In the genomic region with DNA sequence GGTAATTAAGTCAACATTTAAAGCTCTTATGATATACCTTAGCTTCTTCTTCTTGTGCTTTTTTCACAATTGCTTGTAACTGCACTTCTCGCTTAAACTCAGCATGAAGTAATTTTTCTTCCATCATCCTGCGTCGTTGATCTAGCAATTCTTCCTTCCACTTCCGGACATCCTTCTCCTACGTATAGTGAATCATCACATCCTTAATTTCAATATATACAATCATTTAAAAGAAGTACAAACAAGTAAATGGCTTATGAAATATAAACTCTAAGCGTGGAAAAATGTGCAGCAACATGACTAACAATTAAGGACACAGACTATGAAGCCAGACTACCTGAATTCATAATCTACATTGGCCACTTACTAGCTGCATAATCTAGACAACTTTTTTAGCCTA, we compare ENCODE assay signal across 18 cellular contexts.
DNase-seq lines count a peak whose midpoint lies in the region; ATAC-seq, FAIRE-seq and TF ChIP-seq lines count a peak whose summit lies in the region.
"Had no signal": no experiment of that assay in that cellular context is flagged by ENCODE, and none has a peak within 500 bp of the region (broad histone marks: within the 10 kb centered on the region; RNA-seq: fewer than 3 reads in every experiment).

No MANE protein-coding gene starts in this region.

- H3K4me2 ChIP-seq in A549: no peak overlapping the region
- H3K4me2 ChIP-seq in MM.1S (ENCODE audit: low read depth, low read length): peak overlapping the region; percentile 22; the same call in 1 of the 2 replicates
- H3K4me2 ChIP-seq: BLaER1 had no signal

- FAIRE-seq in A549 (lab: Jason Lieb, UNC): peak; percentile 73
- no peak for FAIRE-seq in bronchial epithelial cell (lab: Jason Lieb, UNC)
- FAIRE-seq: HTR-8/SVneo had no signal

- no peaks in the 10 kb centered on the region for H3K9me3 ChIP-seq in A549
- no peaks in the 10 kb centered on the region for H3K9me3 ChIP-seq in MM.1S (replicated peaks; ENCODE audit: insufficient read depth, low read length)
- H3K9me3 ChIP-seq: BLaER1, HAP-1 had no signal

- TF ChIP-seq RAD21 in A549 (conservative IDR thresholded peaks at IDR 0.05 in 1 of 2, IDR thresholded peaks at IDR 0.05 in 1 of 2): no peak

- TF ChIP-seq EP300 in A549 (IDR thresholded peaks at IDR 0.05): no peak

- H3F3A ChIP-seq in MM.1S (ENCODE audit: insufficient read depth, low read length): no peaks in the 10 kb centered on the region

- no peaks in the 10 kb centered on the region for H3K79me2 ChIP-seq in MM.1S (ENCODE audit: low read length)

- TF ChIP-seq POLR2A in A549 (IDR thresholded peaks at IDR 0.05; ENCODE audit: low read length): no peak

- no peak overlapping the region for H3K4me3 ChIP-seq in A549
- H3K4me3 ChIP-seq in MM.1S (ENCODE audit: low read length): no peak overlapping the region
- H3K4me3 ChIP-seq in bronchial epithelial cell (ENCODE audit: low read depth, low read length): no peak overlapping the region
- no peak overlapping the region for H3K4me3 ChIP-seq in epithelial cell of esophagus (ENCODE audit: low read length)
- H3K4me3 ChIP-seq: BLaER1, GM23248, HAP-1 had no signal

- H3K27me3 ChIP-seq in MM.1S (replicated peaks; ENCODE audit: insufficient read depth, low read length) (no peaks in the 10 kb centered on the region), bronchial epithelial cell (ENCODE audit: control insufficient read depth, insufficient read depth, low read length) (no peaks in the 10 kb centered on the region)
- H3K27me3 ChIP-seq: BLaER1 had no signal

- no peaks in the 10 kb centered on the region for H3K4me1 ChIP-seq in A549
- peaks cover 24% of the 10 kb centered on the region for H3K4me1 ChIP-seq in MM.1S (ENCODE audit: low read length)
- H3K4me1 ChIP-seq: BLaER1 had no signal

- H3K9me2 ChIP-seq in MM.1S (replicated peaks; ENCODE audit: insufficient read depth, low read length): no peaks in the 10 kb centered on the region

- H2AFZ ChIP-seq in MM.1S (ENCODE audit: low read length): no peak overlapping the region
- H2AFZ ChIP-seq: GM23248 had no signal

- H3K9ac ChIP-seq in MM.1S (ENCODE audit: low read length): no peak overlapping the region
- H3K9ac ChIP-seq: BLaER1, GM23248 had no signal

- WGBS in A549 (ENCODE audit: missing lambda C conversion rate): 89% methylated on average over 6 of the region's 6 CpGs

- H3K27me3 Mint-ChIP-seq in activated naive CD8-positive, alpha-beta T cell treated with anti-CD3 and anti-CD28 coated beads for 36 hours: no peaks in the 10 kb centered on the region
- H3K27me3 Mint-ChIP-seq in type B pancreatic cell: no peaks in the 10 kb centered on the region
- H3K27me3 Mint-ChIP-seq: CD4-positive, alpha-beta memory T cell; IgD-negative memory B cell had no signal

- DNase-seq in A549 (ENCODE audit: low read depth in 1 of 2, low spot score in 1 of 2): no peak
- DNase-seq in MM.1S: no peak
- peak; percentile 2 for DNase-seq in bronchial epithelial cell (ENCODE audit: low read depth)
- DNase-seq in epithelial cell of esophagus (ENCODE audit: low read depth): peak; percentile 6
- DNase-seq in activated naive CD8-positive, alpha-beta T cell treated with anti-CD3 and anti-CD28 coated beads for 36 hours: no peak
- DNase-seq in type B pancreatic cell (ENCODE audit: extremely low spot score, unreplicated experiment): no peak
- DNase-seq: CD4-positive, alpha-beta memory T cell; DMS153; DMS79; GF-D8; GM23248 had no signal

- no peaks in the 10 kb centered on the region for H3K36me3 ChIP-seq in MM.1S (replicated peaks; ENCODE audit: insufficient read depth, low read length)
- no peaks in the 10 kb centered on the region for H3K36me3 ChIP-seq in bronchial epithelial cell (ENCODE audit: control insufficient read depth, insufficient read depth, low read length)
- H3K36me3 ChIP-seq: BLaER1, HAP-1 had no signal

- H3K36me3 Mint-ChIP-seq in activated naive CD8-positive, alpha-beta T cell treated with anti-CD3 and anti-CD28 coated beads for 36 hours: peaks cover 19% of the 10 kb centered on the region
- peaks cover 17% of the 10 kb centered on the region for H3K36me3 Mint-ChIP-seq in type B pancreatic cell

- H3K27ac ChIP-seq in A549: no peak overlapping the region
- H3K27ac ChIP-seq in MM.1S (ENCODE audit: low read length): no peak overlapping the region
- H3K27ac ChIP-seq: 22Rv1, BLaER1, GM23248 had no signal

- H3K27ac Mint-ChIP-seq in activated naive CD8-positive, alpha-beta T cell treated with anti-CD3 and anti-CD28 coated beads for 36 hours: no peak overlapping the region
- H3K27ac Mint-ChIP-seq in type B pancreatic cell: no peak overlapping the region
- H3K27ac Mint-ChIP-seq: CD14-positive monocyte, IgD-negative memory B cell had no signal

- no peaks in the 10 kb centered on the region for H4K20me1 ChIP-seq in MM.1S (ENCODE audit: insufficient read depth, low read length)
- H4K20me1 ChIP-seq: BLaER1 had no signal

- CTCF ChIA-PET in A549 (lab: Yijun Ruan, JAX): no interaction called here

- H3K4me1 Mint-ChIP-seq in activated naive CD8-positive, alpha-beta T cell treated with anti-CD3 and anti-CD28 coated beads for 36 hours: peaks cover 13% of the 10 kb centered on the region
- H3K4me1 Mint-ChIP-seq in type B pancreatic cell (ENCODE audit: unreplicated experiment): no peaks in the 10 kb centered on the region

- TF ChIP-seq CTCF in A549 (IDR thresholded peaks at IDR 0.05): no peak
- no peak for TF ChIP-seq CTCF in MM.1S (IDR thresholded peaks at IDR 0.05; ENCODE audit: low read length)
- TF ChIP-seq CTCF in bronchial epithelial cell (IDR thresholded peaks at IDR 0.05; ENCODE audit: insufficient read depth, low read length, severe bottlenecking): no peak
- TF ChIP-seq CTCF in epithelial cell of esophagus (IDR thresholded peaks at IDR 0.05; ENCODE audit: insufficient read depth, low read depth, low read length, missing control alignments): no peak
- TF ChIP-seq CTCF in type B pancreatic cell (conservative IDR thresholded peaks at IDR 0.05): no peak

- no peaks in the 10 kb centered on the region for H3K9me3 Mint-ChIP-seq in activated naive CD8-positive, alpha-beta T cell treated with anti-CD3 and anti-CD28 coated beads for 36 hours
- no peaks in the 10 kb centered on the region for H3K9me3 Mint-ChIP-seq in type B pancreatic cell

- POLR2A ChIA-PET in A549 (lab: Yijun Ruan, JAX): no interaction called here

- ATAC-seq in A549 (no peak), HG02938 (IDR thresholded peaks at IDR 0.05; ENCODE audit: unreplicated experiment) (no peak)

- H3K4me3 Mint-ChIP-seq in activated naive CD8-positive, alpha-beta T cell treated with anti-CD3 and anti-CD28 coated beads for 36 hours: no peak overlapping the region
- H3K4me3 Mint-ChIP-seq in type B pancreatic cell: no peak overlapping the region
- H3K4me3 Mint-ChIP-seq: CD14-positive monocyte; CD4-positive, alpha-beta memory T cell; IgD-negative memory B cell had no signal

TF ChIP-seq in A549, 52 proteins besides CTCF, POLR2A, EP300 and RAD21:
- no peak for TF ChIP-seq FOXS1 (CRISPR knock-in tag; IDR thresholded peaks at IDR 0.05)
- TF ChIP-seq ZFP36 (IDR thresholded peaks at IDR 0.05; ENCODE audit: borderline replicate concordance, partially characterized antibody): no peak
- TF ChIP-seq EHMT2 (IDR thresholded peaks at IDR 0.05; ENCODE audit: low read depth): no peak
- TF ChIP-seq ZSCAN20 (CRISPR knock-in tag; IDR thresholded peaks at IDR 0.05): no peak
- TF ChIP-seq JUNB (IDR thresholded peaks at IDR 0.05): no peak
- no peak for TF ChIP-seq MYC (IDR thresholded peaks at IDR 0.05; ENCODE audit: borderline replicate concordance, low read length)
- TF ChIP-seq, protein P1, sequence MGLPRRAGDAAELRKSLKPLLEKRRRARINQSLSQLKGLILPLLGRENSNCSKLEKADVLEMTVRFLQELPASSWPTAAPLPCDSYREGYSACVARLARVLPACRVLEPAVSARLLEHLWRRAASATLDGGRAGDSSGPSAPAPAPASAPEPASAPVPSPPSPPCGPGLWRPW (IDR thresholded peaks at IDR 0.05): no peak
- TF ChIP-seq JUN (IDR thresholded peaks at IDR 0.05): no peak
- no peak for TF ChIP-seq NPAS2 (CRISPR knock-in tag; IDR thresholded peaks at IDR 0.05; ENCODE audit: borderline replicate concordance)
- no peak for TF ChIP-seq NR3C1 (IDR thresholded peaks at IDR 0.05)
- no peak for TF ChIP-seq HOXB13 (CRISPR knock-in tag; IDR thresholded peaks at IDR 0.05; ENCODE audit: low read depth)
- TF ChIP-seq CEBPB (IDR thresholded peaks at IDR 0.05): no peak
- no peak for TF ChIP-seq FOSB (CRISPR knock-in tag; IDR thresholded peaks at IDR 0.05)
- TF ChIP-seq ESRRA (IDR thresholded peaks at IDR 0.05; ENCODE audit: borderline replicate concordance, low read length): no peak
- TF ChIP-seq, protein P2, sequence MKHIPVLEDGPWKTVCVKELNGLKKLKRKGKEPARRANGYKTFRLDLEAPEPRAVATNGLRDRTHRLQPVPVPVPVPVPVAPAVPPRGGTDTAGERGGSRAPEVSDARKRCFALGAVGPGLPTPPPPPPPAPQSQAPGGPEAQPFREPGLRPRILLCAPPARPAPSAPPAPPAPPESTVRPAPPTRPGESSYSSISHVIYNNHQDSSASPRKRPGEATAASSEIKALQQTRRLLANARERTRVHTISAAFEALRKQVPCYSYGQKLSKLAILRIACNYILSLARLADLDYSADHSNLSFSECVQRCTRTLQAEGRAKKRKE (CRISPR knock-in tag; IDR thresholded peaks at IDR 0.05; ENCODE audit: low read depth): no peak
- TF ChIP-seq EHF (CRISPR knock-in tag; IDR thresholded peaks at IDR 0.05): no peak
- no peak for TF ChIP-seq HEYL (CRISPR knock-in tag; IDR thresholded peaks at IDR 0.05)
- TF ChIP-seq, protein P3, sequence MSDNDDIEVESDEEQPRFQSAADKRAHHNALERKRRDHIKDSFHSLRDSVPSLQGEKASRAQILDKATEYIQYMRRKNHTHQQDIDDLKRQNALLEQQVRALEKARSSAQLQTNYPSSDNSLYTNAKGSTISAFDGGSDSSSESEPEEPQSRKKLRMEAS (IDR thresholded peaks at IDR 0.05): no peak
- TF ChIP-seq KDM1A (IDR thresholded peaks at IDR 0.05; ENCODE audit: low read depth): no peak

Comparison
In these comparisons a context has a peak if more than half of its experiments do, and no peak if none do; other contexts are left out.
1. DNase-seq: peak in bronchial epithelial cell (single experiment) and epithelial cell of esophagus (single experiment); none in A549 (0 of 2), MM.1S (single experiment), activated naive CD8-positive, alpha-beta T cell treated with anti-CD3 and anti-CD28 coated beads for 36 hours (single experiment) and type B pancreatic cell (single experiment).